11 cellular contexts compared by ENCODE assay signal in the genomic region with DNA sequence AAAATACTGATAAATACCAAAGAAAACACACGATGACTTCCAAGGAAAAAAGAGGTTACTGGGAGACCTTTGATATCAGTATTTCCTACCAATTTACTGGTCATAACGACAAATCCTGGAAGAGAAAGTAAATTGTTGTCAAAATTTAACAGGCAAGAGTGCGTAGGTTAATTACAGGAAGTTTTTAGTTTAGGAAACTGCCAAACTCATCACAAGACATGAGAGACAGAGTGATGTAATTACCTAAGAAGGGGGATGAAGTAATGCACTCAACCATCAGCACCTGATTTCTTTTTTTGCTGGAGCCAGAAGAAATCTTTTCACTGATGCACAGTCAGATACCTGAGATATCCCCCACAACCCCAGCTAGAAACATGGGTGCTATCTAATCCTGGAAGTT. TPM values are rescaled to one million over a fixed set of nuclear protein-coding genes. Genes with fewer than 3 reads are reported as not detected.
DNase-seq lines count a peak whose midpoint lies in the region; ATAC-seq lines count a peak whose summit lies in the region.
"Had no signal": no experiment of that assay in that cellular context is flagged by ENCODE, and none has a peak within 500 bp of the region (broad histone marks: within the 10 kb centered on the region; RNA-seq: fewer than 3 reads in every experiment).

No MANE protein-coding gene starts in this region.

- ATAC-seq in GM18519 (IDR thresholded peaks at IDR 0.05; ENCODE audit: low FRiP score, unreplicated experiment) (peak; percentile 24), HG02759 (IDR thresholded peaks at IDR 0.05; ENCODE audit: unreplicated experiment) (peak; percentile 27)
- ATAC-seq in naive thymus-derived CD4-positive, alpha-beta T cell: peak; percentile 25
- ATAC-seq: T-cell had no signal

- H3K4me1 ChIP-seq in naive thymus-derived CD4-positive, alpha-beta T cell (ENCODE audit: control insufficient read depth in 2 of 2, insufficient read depth in 2 of 2, low read length in 2 of 2): no peaks in the 10 kb centered on the region

- CTCF ChIA-PET in naive thymus-derived CD4-positive, alpha-beta T cell (lab: Charles Lee): no interaction called here

- H3K4me1 Mint-ChIP-seq in naive thymus-derived CD4-positive, alpha-beta T cell: peaks cover 0 to 7% (median 3%) of the 10 kb centered on the region in 7 donors

- H3K27me3 Mint-ChIP-seq in naive thymus-derived CD4-positive, alpha-beta T cell: no peaks in the 10 kb centered on the region
- H3K27me3 Mint-ChIP-seq: T-cell had no signal

- no peaks in the 10 kb centered on the region for H3K9me3 ChIP-seq in naive thymus-derived CD4-positive, alpha-beta T cell (ENCODE audit: control insufficient read depth in 2 of 3, low read length in 3 of 3)

- H3K36me3 Mint-ChIP-seq in naive thymus-derived CD4-positive, alpha-beta T cell: no peaks in the 10 kb centered on the region
- H3K36me3 Mint-ChIP-seq: T-cell had no signal

- no peak overlapping the region for H3K4me3 ChIP-seq in naive thymus-derived CD4-positive, alpha-beta T cell (ENCODE audit: low read length)

- DNase-seq in NAMALWA (ENCODE audit: low spot score) (peak; percentile 46), NCI-H2227 treated with DMSO at 0.1 percent for 48 hours (lab: John Stamatoyannopoulos, UW) (no peak), NCI-H2227 (lab: John Stamatoyannopoulos, UW; ENCODE audit: unreplicated experiment) (no peak), NCI-H1048 (lab: John Stamatoyannopoulos, UW) (no peak)
- DNase-seq in naive thymus-derived CD4-positive, alpha-beta T cell: no peak
- no peak for DNase-seq in activated CD8-positive, alpha-beta memory T cell treated with anti-CD3 and anti-CD28 coated beads for 24 hours
- DNase-seq: DND-41, left cardiac atrium, T-cell had no signal

- no peaks in the 10 kb centered on the region for H3K36me3 ChIP-seq in naive thymus-derived CD4-positive, alpha-beta T cell (ENCODE audit: control insufficient read depth in 2 of 3, insufficient read depth in 3 of 3, low read length in 3 of 3)

- no peak overlapping the region for H3K4me3 Mint-ChIP-seq in naive thymus-derived CD4-positive, alpha-beta T cell
- H3K4me3 Mint-ChIP-seq: T-cell had no signal

- intact Hi-C loops in naive thymus-derived CD4-positive, alpha-beta T cell (cut with micrococcal nuclease): no loop called here

- POLR2A ChIA-PET in naive thymus-derived CD4-positive, alpha-beta T cell (lab: Charles Lee): no interaction called here

- no peak overlapping the region for H3K27ac Mint-ChIP-seq in naive thymus-derived CD4-positive, alpha-beta T cell
- H3K27ac Mint-ChIP-seq: T-cell had no signal

- no peaks in the 10 kb centered on the region for H3K27me3 ChIP-seq in naive thymus-derived CD4-positive, alpha-beta T cell (ENCODE audit: control insufficient read depth in 2 of 2, insufficient read depth in 2 of 2, low read length in 2 of 2)

- no peak overlapping the region for H3K27ac ChIP-seq in naive thymus-derived CD4-positive, alpha-beta T cell (ENCODE audit: low read depth, low read length)

- H3K9me3 Mint-ChIP-seq in naive thymus-derived CD4-positive, alpha-beta T cell: peaks cover 0 to 3% (median 0%) of the 10 kb centered on the region in 11 donors
- H3K9me3 Mint-ChIP-seq: T-cell had no signal

RNA-seq across cellular contexts. Expression of a gene that starts 16.8 kb away (rescaled TPM):
- total RNA-seq in naive thymus-derived CD4-positive, alpha-beta T cell: under 1 TPM; 0.08 to 0.24 (median 0.15) TPM
- under 1 TPM; 0.03 to 0.08 TPM for polyA plus RNA-seq in naive thymus-derived CD4-positive, alpha-beta T cell
